Comparison of ENCODE assay signal across 26 cellular contexts in genomic region chr3:101994386-101994785, GRCh38.
DNase-seq lines count a peak whose midpoint lies in the region; FAIRE-seq and TF ChIP-seq lines count a peak whose summit lies in the region.
"Had no signal": no experiment of that assay in that cellular context is flagged by ENCODE, and none has a peak within 500 bp of the region (broad histone marks: within the 10 kb centered on the region; RNA-seq: fewer than 3 reads in every experiment).

No MANE protein-coding gene starts in this region.

- H3K4me3 ChIP-seq in bronchial epithelial cell (ENCODE audit: low read depth, low read length) (no peak overlapping the region), mesendoderm (ENCODE audit: low read length) (no peak overlapping the region)
- no peak overlapping the region for H3K4me3 ChIP-seq in effector memory CD4-positive, alpha-beta T cell (ENCODE audit: insufficient read depth, low read depth, low read length, poor library complexity, severe bottlenecking)

- H3K4me3 Mint-ChIP-seq in activated naive CD4-positive, alpha-beta T cell treated with anti-CD3 and anti-CD28 coated beads for 36 hours = no peak overlapping the region
- peak overlapping the region; percentile 42 for H3K4me3 Mint-ChIP-seq in type B pancreatic cell
- H3K4me3 Mint-ChIP-seq: CD8-positive, alpha-beta memory T cell; IgD-negative memory B cell had no signal

- CTCF ChIA-PET in activated naive CD4-positive, alpha-beta T cell treated with anti-CD3 and anti-CD28 coated beads for 36 hours (lab: Charles Lee) = no interaction called here

- peaks cover 36% of the 10 kb centered on the region for H3K4me1 Mint-ChIP-seq in activated naive CD4-positive, alpha-beta T cell treated with anti-CD3 and anti-CD28 coated beads for 36 hours (ENCODE audit: low read depth)
- H3K4me1 Mint-ChIP-seq in type B pancreatic cell (ENCODE audit: unreplicated experiment) = peaks cover 11% of the 10 kb centered on the region

- intact Hi-C loops in activated naive CD4-positive, alpha-beta T cell treated with anti-CD3 and anti-CD28 coated beads for 36 hours (cut with micrococcal nuclease) = loop anchor here (2.0 kb wide), 1 partner anchor 230 kb away; no protein-coding TSS in a partner anchor

- H4K5ac ChIP-seq in mesendoderm (ENCODE audit: low read length) = no peak overlapping the region

- no peak overlapping the region for H3K27ac ChIP-seq in mesendoderm (ENCODE audit: low read depth, low read length)
- no peak overlapping the region for H3K27ac ChIP-seq in effector memory CD4-positive, alpha-beta T cell (ENCODE audit: insufficient read depth, low read length, poor library complexity, severe bottlenecking)

- no peaks in the 10 kb centered on the region for H3K27me3 Mint-ChIP-seq in activated naive CD4-positive, alpha-beta T cell treated with anti-CD3 and anti-CD28 coated beads for 36 hours (ENCODE audit: low read depth)
- no peaks in the 10 kb centered on the region for H3K27me3 Mint-ChIP-seq in type B pancreatic cell

- no peaks in the 10 kb centered on the region for H3K36me3 Mint-ChIP-seq in activated naive CD4-positive, alpha-beta T cell treated with anti-CD3 and anti-CD28 coated beads for 36 hours (ENCODE audit: low read depth)
- H3K36me3 Mint-ChIP-seq in type B pancreatic cell = no peaks in the 10 kb centered on the region
- H3K36me3 Mint-ChIP-seq: IgD-negative memory B cell had no signal

- H2BK120ac ChIP-seq in mesendoderm (ENCODE audit: low read depth, low read length) = no peak overlapping the region

- no peak overlapping the region for H3K9ac ChIP-seq in mesendoderm (ENCODE audit: low read length)

- no peak overlapping the region for H3K56ac ChIP-seq in mesendoderm (ENCODE audit: low read length)

- no peak overlapping the region for H3K4ac ChIP-seq in mesendoderm (ENCODE audit: low read depth, low read length)

- no peak overlapping the region for H3K27ac Mint-ChIP-seq in activated naive CD4-positive, alpha-beta T cell treated with anti-CD3 and anti-CD28 coated beads for 36 hours
- peak overlapping the region; percentile 6 for H3K27ac Mint-ChIP-seq in type B pancreatic cell
- H3K27ac Mint-ChIP-seq: CD8-positive, alpha-beta memory T cell; IgD-negative memory B cell had no signal

- H3K9me3 Mint-ChIP-seq in activated naive CD4-positive, alpha-beta T cell treated with anti-CD3 and anti-CD28 coated beads for 36 hours = no peaks in the 10 kb centered on the region
- no peaks in the 10 kb centered on the region for H3K9me3 Mint-ChIP-seq in type B pancreatic cell
- H3K9me3 Mint-ChIP-seq: CD8-positive, alpha-beta memory T cell; IgD-negative memory B cell had no signal

- no peaks in the 10 kb centered on the region for H3K9me3 ChIP-seq in effector memory CD4-positive, alpha-beta T cell (ENCODE audit: control insufficient read depth, low read length)

- no peak overlapping the region for H3K4me2 ChIP-seq in mesendoderm (ENCODE audit: low read length)

- TF ChIP-seq CTCF in bronchial epithelial cell (IDR thresholded peaks at IDR 0.05; ENCODE audit: insufficient read depth, low read length, severe bottlenecking) = no peak
- no peak for TF ChIP-seq CTCF in type B pancreatic cell (conservative IDR thresholded peaks at IDR 0.05)

- no peak overlapping the region for H2BK15ac ChIP-seq in mesendoderm (replicated peaks; ENCODE audit: low read depth)

- WGBS in mesendoderm (ENCODE audit: extremely low coverage, insufficient coverage, low lambda C conversion rate) = no CpG with 5 or more reads among the region's 3 CpGs

- no peaks in the 10 kb centered on the region for H3K36me3 ChIP-seq in bronchial epithelial cell (ENCODE audit: control insufficient read depth, insufficient read depth, low read length)
- H3K36me3 ChIP-seq in mesendoderm (ENCODE audit: control insufficient read depth, insufficient read depth, low read length) = no peaks in the 10 kb centered on the region
- H3K36me3 ChIP-seq in effector memory CD4-positive, alpha-beta T cell (ENCODE audit: control insufficient read depth, insufficient read depth, low read length) = no peaks in the 10 kb centered on the region

- H4K8ac ChIP-seq in mesendoderm (ENCODE audit: low read depth, low read length) = no peak overlapping the region

- no peaks in the 10 kb centered on the region for H3K4me1 ChIP-seq in mesendoderm (ENCODE audit: control insufficient read depth, low read depth, low read length)
- H3K4me1 ChIP-seq in effector memory CD4-positive, alpha-beta T cell (ENCODE audit: control insufficient read depth, insufficient read depth, low read length, poor library complexity, severe bottlenecking) = no peaks in the 10 kb centered on the region

- DNase-seq in activated naive CD4-positive, alpha-beta T cell treated with anti-CD3 and anti-CD28 coated beads for 36 hours = peak; percentile 29
- DNase-seq in activated naive CD4-positive, alpha-beta T cell treated with Interleukin-2 at 50 U/mL for 16 hours = no peak
- DNase-seq in bronchial epithelial cell (ENCODE audit: low read depth) (peak; percentile 99), kidney tubule cell (ENCODE audit: low spot score) (peak; percentile 92), type B pancreatic cell (ENCODE audit: extremely low spot score, unreplicated experiment) (no peak), mesendoderm (no peak), OCI-M2 (lab: John Stamatoyannopoulos, UW; ENCODE audit: unreplicated experiment) (no peak)
- DNase-seq in effector memory CD4-positive, alpha-beta T cell = no peak
- DNase-seq: 8988T; AML-193; C1 segment of cervical spinal cord; Calu3; CD8-positive, alpha-beta memory T cell; DMS153; GOT3; HCEC 1CT; MV-4-11; NCI-H1694; NCI-H2081; NCI-H2171; NCI-H526; SHP77 had no signal

- no peak overlapping the region for H3K23ac ChIP-seq in mesendoderm (ENCODE audit: low read length)

- H3K18ac ChIP-seq in mesendoderm (ENCODE audit: low read length) = no peak overlapping the region

- no peaks in the 10 kb centered on the region for H3K79me1 ChIP-seq in mesendoderm (ENCODE audit: low read length)

- H3K79me2 ChIP-seq in mesendoderm (ENCODE audit: control insufficient read depth, insufficient read depth, low read length) = no peaks in the 10 kb centered on the region

- H3K27me3 ChIP-seq in bronchial epithelial cell (ENCODE audit: control insufficient read depth, insufficient read depth, low read length) = no peaks in the 10 kb centered on the region
- no peaks in the 10 kb centered on the region for H3K27me3 ChIP-seq in mesendoderm (ENCODE audit: insufficient read depth, low read length, poor library complexity)
- H3K27me3 ChIP-seq in effector memory CD4-positive, alpha-beta T cell (replicated peaks; ENCODE audit: control insufficient read depth, insufficient read depth, low read length, poor library complexity, severe bottlenecking) = no peaks in the 10 kb centered on the region

- H2BK5ac ChIP-seq in mesendoderm (ENCODE audit: low read length) = no peak overlapping the region

- peak; percentile 73 for FAIRE-seq in bronchial epithelial cell (lab: Jason Lieb, UNC)
- FAIRE-seq: G401.6, GM12892, GM18507 had no signal

- no peak overlapping the region for H2AK5ac ChIP-seq in mesendoderm (ENCODE audit: low read length)

Comparison
In these comparisons a context has a peak if more than half of its experiments do, and no peak if none do; other contexts are left out.
1. DNase-seq: peak in activated naive CD4-positive, alpha-beta T cell treated with anti-CD3 and anti-CD28 coated beads for 36 hours (single experiment), bronchial epithelial cell (single experiment) and kidney tubule cell (single experiment); none in activated naive CD4-positive, alpha-beta T cell treated with Interleukin-2 at 50 U/mL for 16 hours (single experiment), type B pancreatic cell (single experiment), mesendoderm (single experiment), effector memory CD4-positive, alpha-beta T cell (0 of 3) and OCI-M2 (single experiment).